In genomic region chr22:43185860-43186261, GRCh38 we compare ENCODE assay signal across 8 cellular contexts. TPM values are rescaled to one million over a fixed set of nuclear protein-coding genes. Genes with fewer than 3 reads are reported as not detected.
DNase-seq lines count a peak whose midpoint lies in the region; TF ChIP-seq lines count a peak whose summit lies in the region.

No MANE protein-coding gene starts in this region.

- no peak for DNase-seq in CD4-positive, alpha-beta memory T cell
- no peak for DNase-seq in activated CD4-positive, alpha-beta memory T cell treated with anti-CD3 and anti-CD28 coated beads, Interleukin-2, amount 10 ng/mL, durations not matched to agents 7 days and 5 days
- peak in 31 of 42 donors; percentile 14 to 63 (median 34) for DNase-seq in head of caudate nucleus
- no peak for DNase-seq in GM13977 (ENCODE audit: low spot score)
- no peak for DNase-seq in GM20000 (ENCODE audit: low spot score)
- no peak for DNase-seq in NCI-H1436 treated with DMSO at 0.1 percent for 48 hours (lab: John Stamatoyannopoulos, UW)

- H3K4me3 Mint-ChIP-seq in CD4-positive, alpha-beta memory T cell = peak overlapping the region; percentile 70 to 80 (median 76)
- peak overlapping the region; percentile 76 for H3K4me3 Mint-ChIP-seq in activated CD4-positive, alpha-beta memory T cell treated with anti-CD3 and anti-CD28 coated beads, Interleukin-2, amount 10 ng/mL, durations not matched to agents 7 days and 5 days

- H3K27ac ChIP-seq in CD4-positive, alpha-beta memory T cell (ENCODE audit: low read depth, low read length) = peak overlapping the region; percentile 69
- H3K27ac ChIP-seq in HUES64 (ENCODE audit: low read depth, low read length) (no peak overlapping the region), parathyroid adenoma (no peak overlapping the region)

- no peaks in the 10 kb centered on the region for H3K27me3 ChIP-seq in CD4-positive, alpha-beta memory T cell (ENCODE audit: insufficient read depth, low read length)
- H3K27me3 ChIP-seq in HUES64 (ENCODE audit: insufficient read depth, low read length) (no peaks in the 10 kb centered on the region), parathyroid adenoma (ENCODE audit: control insufficient read depth, insufficient read depth, low read length) (no peaks in the 10 kb centered on the region)

- CTCF ChIA-PET in CD4-positive, alpha-beta memory T cell (lab: Charles Lee; ENCODE audit: partially characterized antibody) = no interaction called here
- CTCF ChIA-PET in activated CD4-positive, alpha-beta memory T cell treated with anti-CD3 and anti-CD28 coated beads, Interleukin-2, amount 10 ng/mL, durations not matched to agents 7 days and 5 days (lab: Charles Lee) = interaction anchor here (0.5 kb wide), 1 partner anchor 191 kb away, joined by 3 read pairs; no protein-coding TSS in a partner anchor

- H3K9me3 Mint-ChIP-seq in CD4-positive, alpha-beta memory T cell = peaks cover 0 to 2% (median 0%) of the 10 kb centered on the region in 8 donors
- no peaks in the 10 kb centered on the region for H3K9me3 Mint-ChIP-seq in activated CD4-positive, alpha-beta memory T cell treated with anti-CD3 and anti-CD28 coated beads, Interleukin-2, amount 10 ng/mL, durations not matched to agents 7 days and 5 days

- H3K4me1 ChIP-seq in CD4-positive, alpha-beta memory T cell (ENCODE audit: insufficient read depth, low read length) = peaks cover 24% of the 10 kb centered on the region
- H3K4me1 ChIP-seq in HUES64 (ENCODE audit: insufficient read depth, low read length) (peaks cover 13% of the 10 kb centered on the region), parathyroid adenoma (no peaks in the 10 kb centered on the region)

- H2AFZ ChIP-seq in parathyroid adenoma = peak overlapping the region; percentile 56

- H3K36me3 ChIP-seq in CD4-positive, alpha-beta memory T cell (ENCODE audit: insufficient read depth, low read length) = no peaks in the 10 kb centered on the region
- H3K36me3 ChIP-seq in HUES64 (ENCODE audit: insufficient read depth, low read length) (peaks cover 30% of the 10 kb centered on the region), parathyroid adenoma (ENCODE audit: control insufficient read depth, insufficient read depth, low read length) (no peaks in the 10 kb centered on the region)

- POLR2A ChIA-PET in CD4-positive, alpha-beta memory T cell (lab: Charles Lee; ENCODE audit: partially characterized antibody) = interaction anchor here (1.0 to 2.8 kb wide), 3 partner anchors 22 to 42 kb away, joined by 4 to 28 read pairs (median 27); partner anchors contain the start of genes MCAT and TSPO
- POLR2A ChIA-PET in activated CD4-positive, alpha-beta memory T cell treated with anti-CD3 and anti-CD28 coated beads, Interleukin-2, amount 10 ng/mL, durations not matched to agents 7 days and 5 days (lab: Charles Lee) = interaction anchor here (0.6 to 4.5 kb wide), 6 partner anchors 16 to 1978 kb away, joined by 3 to 29 read pairs (median 6); partner anchors contain the start of genes MCAT, NUP50 and POLDIP3

- H3K79me2 ChIP-seq in parathyroid adenoma = no peaks in the 10 kb centered on the region

- in situ Hi-C loops in GM13977 (cut with MboI; ENCODE audit: low pct_unique_long_range_greater_than_20kb, low sequenced_read_pairs, unreplicated experiment) = no loop called here

- H3K27ac Mint-ChIP-seq in CD4-positive, alpha-beta memory T cell = peak overlapping the region in 3 of 7 donors; percentile 68 to 87 (median 85)
- H3K27ac Mint-ChIP-seq in activated CD4-positive, alpha-beta memory T cell treated with anti-CD3 and anti-CD28 coated beads, Interleukin-2, amount 10 ng/mL, durations not matched to agents 7 days and 5 days = peak overlapping the region; percentile 58

- peaks cover 4 to 44% (median 21%) of the 10 kb centered on the region in 4 donors for H3K4me1 Mint-ChIP-seq in CD4-positive, alpha-beta memory T cell
- peaks cover 37% of the 10 kb centered on the region for H3K4me1 Mint-ChIP-seq in activated CD4-positive, alpha-beta memory T cell treated with anti-CD3 and anti-CD28 coated beads, Interleukin-2, amount 10 ng/mL, durations not matched to agents 7 days and 5 days

- H3K27me3 Mint-ChIP-seq in CD4-positive, alpha-beta memory T cell = no peaks in the 10 kb centered on the region
- H3K27me3 Mint-ChIP-seq in activated CD4-positive, alpha-beta memory T cell treated with anti-CD3 and anti-CD28 coated beads, Interleukin-2, amount 10 ng/mL, durations not matched to agents 7 days and 5 days = no peaks in the 10 kb centered on the region

- peaks cover 0 to 8% of the 10 kb centered on the region in 2 donors for H3K36me3 Mint-ChIP-seq in CD4-positive, alpha-beta memory T cell
- H3K36me3 Mint-ChIP-seq in activated CD4-positive, alpha-beta memory T cell treated with anti-CD3 and anti-CD28 coated beads, Interleukin-2, amount 10 ng/mL, durations not matched to agents 7 days and 5 days (ENCODE audit: low read depth) = peaks cover 12% of the 10 kb centered on the region

- WGBS in HUES64 = 25% methylated on average over 11 of the region's 12 CpGs

- TF ChIP-seq CTCF in parathyroid adenoma (IDR thresholded peaks at IDR 0.05) (no peak), GM13977 (IDR thresholded peaks at IDR 0.05; ENCODE audit: extremely low read depth, insufficient read depth, missing control alignments) (no peak), GM20000 (IDR thresholded peaks at IDR 0.05; ENCODE audit: extremely low read depth, missing control alignments) (no peak)

- intact Hi-C loops in CD4-positive, alpha-beta memory T cell (cut with micrococcal nuclease) = loop anchor here (2.0 to 5.0 kb wide), 3 partner anchors 33 to 1516 kb away; partner anchors contain the start of genes ARFGAP3 and PRR5
- intact Hi-C loops in head of caudate nucleus (cut with DNase I) = loop anchor here (5.0 kb wide), 1 partner anchor 34 kb away; the partner anchor contains the start of gene TSPO

- peak overlapping the region; percentile 2 to 64 for H3K4me3 ChIP-seq in CD4-positive, alpha-beta memory T cell (ENCODE audit: low read length in 2 of 2)
- H3K4me3 ChIP-seq in HUES64 (ENCODE audit: low read length) (peak overlapping the region; percentile 83), parathyroid adenoma (ENCODE audit: low read depth, low read length) (peak overlapping the region; percentile 61)

- H3K9me3 ChIP-seq in CD4-positive, alpha-beta memory T cell (ENCODE audit: control insufficient read depth in 1 of 2, low read length in 2 of 2) = no peaks in the 10 kb centered on the region
- H3K9me3 ChIP-seq in HUES64 (ENCODE audit: insufficient read depth, low read depth, low read length) (no peaks in the 10 kb centered on the region), parathyroid adenoma (ENCODE audit: control insufficient read depth, low read length) (no peaks in the 10 kb centered on the region)

- H3K9ac ChIP-seq in HUES64 (ENCODE audit: low read depth, low read length) (peak overlapping the region; percentile 91), parathyroid adenoma (no peak overlapping the region)

- peak overlapping the region; percentile 79 for H3K4me2 ChIP-seq in parathyroid adenoma (ENCODE audit: low read length)

RNA-seq across cellular contexts. Expression of gene TTLL12, which starts 1.1 kb away (rescaled TPM):
- 10 to 100 TPM; 28.5 to 29.6 TPM for total RNA-seq in CD4-positive, alpha-beta memory T cell
- 10 to 100 TPM; 20.8 to 28.6 TPM for polyA plus RNA-seq in CD4-positive, alpha-beta memory T cell
- 72.6 TPM for polyA plus RNA-seq in HUES64 (2013, experiment 1 of 2)
- polyA plus RNA-seq in HUES64 (2013, experiment 2 of 2) = 64.4 TPM
- total RNA-seq in activated CD4-positive, alpha-beta memory T cell treated with anti-CD3 and anti-CD28 coated beads, Interleukin-2, amount 10 ng/mL, durations not matched to agents 7 days and 5 days = 10 to 100 TPM; 41.3 to 43.0 TPM

RNA-seq across cellular contexts. Expression of gene TSPO, which starts 34.5 kb away (rescaled TPM):
- total RNA-seq in CD4-positive, alpha-beta memory T cell = 10 to 100 TPM; 66.9 to 71.0 TPM
- 100 to 1,000 TPM; 351 to 548 TPM for polyA plus RNA-seq in CD4-positive, alpha-beta memory T cell
- 6.5 TPM for polyA plus RNA-seq in HUES64 (2013, experiment 1 of 2)
- polyA plus RNA-seq in HUES64 (2013, experiment 2 of 2) = 12.6 TPM
- 100 to 1,000 TPM; 133 TPM for total RNA-seq in activated CD4-positive, alpha-beta memory T cell treated with anti-CD3 and anti-CD28 coated beads, Interleukin-2, amount 10 ng/mL, durations not matched to agents 7 days and 5 days

RNA-seq across cellular contexts. Expression of gene MCAT, which starts 42.7 kb away (rescaled TPM):
- total RNA-seq in CD4-positive, alpha-beta memory T cell = 1 to 10 TPM; 7.9 to 9.0 TPM
- 10 to 100 TPM in 1 of 2 donors, 1 to 10 TPM in 1; 5.7 to 13.1 TPM for polyA plus RNA-seq in CD4-positive, alpha-beta memory T cell
- 12.2 TPM for polyA plus RNA-seq in HUES64 (2013, experiment 1 of 2)
- polyA plus RNA-seq in HUES64 (2013, experiment 2 of 2) = 13.1 TPM
- 1 to 10 TPM; 8.5 to 8.8 TPM for total RNA-seq in activated CD4-positive, alpha-beta memory T cell treated with anti-CD3 and anti-CD28 coated beads, Interleukin-2, amount 10 ng/mL, durations not matched to agents 7 days and 5 days

Comparison
In these comparisons a context has a peak if more than half of its experiments do, and no peak if none do; other contexts are left out.
1. DNase-seq: peak in head of caudate nucleus (31 of 42); none in CD4-positive, alpha-beta memory T cell (0 of 5), activated CD4-positive, alpha-beta memory T cell treated with anti-CD3 and anti-CD28 coated beads, Interleukin-2, amount 10 ng/mL, durations not matched to agents 7 days and 5 days (single experiment), GM13977 (single experiment), GM20000 (single experiment) and NCI-H1436 treated with DMSO at 0.1 percent for 48 hours (single experiment).
2. H3K4me3 ChIP-seq: peak in every context shown above with its lines; median percentile 83 in HUES64; 61 in parathyroid adenoma; 33 in CD4-positive, alpha-beta memory T cell.